8 cellular contexts compared by ENCODE assay signal in the genomic region with DNA sequence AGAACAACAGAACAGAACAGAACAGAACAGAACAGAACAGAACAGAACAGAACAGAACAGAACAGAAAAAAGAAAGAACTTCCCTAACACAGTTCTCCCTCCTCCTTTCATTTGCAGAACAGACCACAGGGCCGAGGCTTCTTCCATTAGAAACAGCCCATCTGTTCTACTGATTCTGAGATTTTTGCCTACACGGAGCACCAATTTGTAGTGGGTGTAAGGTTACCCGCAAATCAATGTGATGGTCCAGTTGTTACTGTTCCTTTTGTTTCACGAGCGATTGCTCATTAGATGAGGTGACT. TPM values are rescaled to one million over a fixed set of nuclear protein-coding genes. Genes with fewer than 3 reads are reported as not detected.
DNase-seq lines count a peak whose midpoint lies in the region; ATAC-seq, FAIRE-seq and TF ChIP-seq lines count a peak whose summit lies in the region.

No MANE protein-coding gene starts in this region.

- no peak for ATAC-seq in omental fat pad (ENCODE audit: low FRiP score)

- H3K27ac ChIP-seq in adipose tissue (ENCODE audit: low read depth, low read length) (peak overlapping the region; percentile 46), kidney (ENCODE audit: low read depth in 2 of 2, low read length in 2 of 2) (peak overlapping the region; percentile 74 to 91), suprapubic skin (peak overlapping the region; percentile 92)

- H3K9me3 ChIP-seq in kidney (ENCODE audit: control insufficient read depth in 1 of 2, low read length in 2 of 2) (no peaks in the 10 kb centered on the region), suprapubic skin (no peaks in the 10 kb centered on the region)

- H3K4me1 ChIP-seq in kidney (ENCODE audit: control insufficient read depth in 1 of 2, insufficient read depth in 1 of 2, low read depth in 1 of 2, low read length in 2 of 2), result peaks cover 7 to 12% of the 10 kb centered on the region in 2 donors
- peaks cover 71% of the 10 kb centered on the region for H3K4me1 ChIP-seq in suprapubic skin

- peak; percentile 44 for DNase-seq in NCI-H2196 treated with DMSO at 0.1 percent for 48 hours (lab: John Stamatoyannopoulos, UW; ENCODE audit: unreplicated experiment)
- no peak for DNase-seq in NCI-H2196 (lab: John Stamatoyannopoulos, UW; ENCODE audit: unreplicated experiment)
- DNase-seq in kidney, result no peak
- DNase-seq in suprapubic skin (ENCODE audit: low spot score in 2 of 2), result no peak
- DNase-seq in EL, result no peak
- no peak for DNase-seq in HCEC 1CT
- DNase-seq in omental fat pad (ENCODE audit: low spot score), result no peak

- H3K4me3 ChIP-seq in kidney (ENCODE audit: low read length in 2 of 2) (peak overlapping the region; percentile 56 to 61), suprapubic skin (peak overlapping the region; percentile 86)

- TF ChIP-seq POLR2A in suprapubic skin (IDR thresholded peaks at IDR 0.05), result no peak

- no peak for FAIRE-seq in kidney (lab: Jason Lieb, UNC)

- intact Hi-C loops in kidney (cut with DNase I), result no loop called here

- H3K9ac ChIP-seq in kidney (ENCODE audit: low read length in 2 of 2), result peak overlapping the region; percentile 8 to 14

- no peaks in the 10 kb centered on the region for H3K27me3 ChIP-seq in suprapubic skin

- no peaks in the 10 kb centered on the region for H3K36me3 ChIP-seq in kidney (ENCODE audit: control insufficient read depth in 1 of 2, insufficient read depth in 2 of 2, low read length in 2 of 2)
- H3K36me3 ChIP-seq in suprapubic skin, result no peaks in the 10 kb centered on the region

- TF ChIP-seq CTCF in kidney (IDR thresholded peaks at IDR 0.05; ENCODE audit: borderline replicate concordance, extremely low read depth, insufficient read depth) (no peak), suprapubic skin (IDR thresholded peaks at IDR 0.05) (no peak), omental fat pad (IDR thresholded peaks at IDR 0.05) (no peak)

- TF ChIP-seq EP300 in suprapubic skin (IDR thresholded peaks at IDR 0.05), result no peak

- 1 to 10% (median 5%) methylated on average over 5 of the region's 5 CpGs for WGBS in adipose tissue, 3 donors
- 3% methylated on average over 5 of the region's 5 CpGs for WGBS in suprapubic skin

RNA-seq across cellular contexts. Expression of a gene that starts 0.7 kb away (rescaled TPM):
- polyA plus RNA-seq in adipose tissue (10 to 100 TPM in 2 of 3 donors, 1 to 10 TPM in 1; 2.8 to 17.1 (median 10.3) TPM), kidney (ENCODE audit: insufficient read depth, low read depth, low replicate concordance) (3.6 TPM)
- total RNA-seq in kidney (16.0 TPM), suprapubic skin (10 to 100 TPM; 35.5 to 73.3 (median 65.7) TPM), omental fat pad (10 to 100 TPM; 46.1 to 78.5 (median 75.6) TPM)
